In the genomic region with DNA sequence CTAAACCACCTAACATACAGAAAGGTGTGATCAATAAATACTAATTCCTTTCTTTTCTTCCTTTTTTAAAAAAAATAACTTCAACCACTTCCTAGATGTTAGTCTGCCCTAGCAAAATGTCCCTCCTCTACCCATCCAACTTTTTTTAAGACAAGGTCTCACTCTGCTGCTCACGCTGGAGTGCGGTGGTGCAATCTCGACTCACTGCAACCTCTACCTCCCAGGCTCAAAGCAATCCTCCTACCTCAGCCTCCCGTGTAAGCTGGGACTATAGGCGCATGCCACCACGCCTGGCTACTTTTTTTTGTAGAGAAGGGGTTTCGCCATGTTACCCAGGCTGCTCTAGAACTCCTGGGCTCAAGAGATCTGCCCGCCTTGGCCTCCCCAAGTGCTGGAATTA, we compare ENCODE assay signal across 1 cellular context.
TF ChIP-seq lines count a peak whose summit lies in the region.

No MANE protein-coding gene starts in this region.

TF ChIP-seq in K562, 482 proteins besides CTCF, POLR2A, EP300 and RAD21 (continued from another document):
- TF ChIP-seq, protein P1, sequence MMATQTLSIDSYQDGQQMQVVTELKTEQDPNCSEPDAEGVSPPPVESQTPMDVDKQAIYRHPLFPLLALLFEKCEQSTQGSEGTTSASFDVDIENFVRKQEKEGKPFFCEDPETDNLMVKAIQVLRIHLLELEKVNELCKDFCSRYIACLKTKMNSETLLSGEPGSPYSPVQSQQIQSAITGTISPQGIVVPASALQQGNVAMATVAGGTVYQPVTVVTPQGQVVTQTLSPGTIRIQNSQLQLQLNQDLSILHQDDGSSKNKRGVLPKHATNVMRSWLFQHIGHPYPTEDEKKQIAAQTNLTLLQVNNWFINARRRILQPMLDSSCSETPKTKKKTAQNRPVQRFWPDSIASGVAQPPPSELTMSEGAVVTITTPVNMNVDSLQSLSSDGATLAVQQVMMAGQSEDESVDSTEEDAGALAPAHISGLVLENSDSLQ (IDR thresholded peaks at IDR 0.05): no peak
- TF ChIP-seq FOXP4 (CRISPR knock-in tag; IDR thresholded peaks at IDR 0.05; ENCODE audit: borderline replicate concordance): no peak
- no peak for TF ChIP-seq PHF20 (IDR thresholded peaks at IDR 0.05; ENCODE audit: partially characterized antibody)
- no peak for TF ChIP-seq TCF15 (CRISPR knock-in tag; IDR thresholded peaks at IDR 0.05)
- TF ChIP-seq TFAP4 (CRISPR knock-in tag; IDR thresholded peaks at IDR 0.05; ENCODE audit: borderline replicate concordance): no peak
- TF ChIP-seq KLF6 (CRISPR knock-in tag; IDR thresholded peaks at IDR 0.05; ENCODE audit: borderline replicate concordance): no peak
- no peak for TF ChIP-seq ATF2 (CRISPR knock-in tag; IDR thresholded peaks at IDR 0.05)
- no peak for TF ChIP-seq ZKSCAN8 (CRISPR knock-in tag; IDR thresholded peaks at IDR 0.05)
- TF ChIP-seq ZNF174 (CRISPR knock-in tag; IDR thresholded peaks at IDR 0.05): no peak
- TF ChIP-seq SMARCA5 (IDR thresholded peaks at IDR 0.05): 0 out of 2 replicates have a peak, but pooled peaks have one; percentile 26
- TF ChIP-seq ELK1 (CRISPR knock-in tag; IDR thresholded peaks at IDR 0.05): no peak
- TF ChIP-seq BCL6 (CRISPR knock-in tag; IDR thresholded peaks at IDR 0.05): no peak
- no peak for TF ChIP-seq LEF1 (IDR thresholded peaks at IDR 0.05)
- TF ChIP-seq, protein P2, sequence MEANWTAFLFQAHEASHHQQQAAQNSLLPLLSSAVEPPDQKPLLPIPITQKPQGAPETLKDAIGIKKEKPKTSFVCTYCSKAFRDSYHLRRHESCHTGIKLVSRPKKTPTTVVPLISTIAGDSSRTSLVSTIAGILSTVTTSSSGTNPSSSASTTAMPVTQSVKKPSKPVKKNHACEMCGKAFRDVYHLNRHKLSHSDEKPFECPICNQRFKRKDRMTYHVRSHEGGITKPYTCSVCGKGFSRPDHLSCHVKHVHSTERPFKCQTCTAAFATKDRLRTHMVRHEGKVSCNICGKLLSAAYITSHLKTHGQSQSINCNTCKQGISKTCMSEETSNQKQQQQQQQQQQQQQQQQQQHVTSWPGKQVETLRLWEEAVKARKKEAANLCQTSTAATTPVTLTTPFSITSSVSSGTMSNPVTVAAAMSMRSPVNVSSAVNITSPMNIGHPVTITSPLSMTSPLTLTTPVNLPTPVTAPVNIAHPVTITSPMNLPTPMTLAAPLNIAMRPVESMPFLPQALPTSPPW (CRISPR knock-in tag; IDR thresholded peaks at IDR 0.05): 0 out of 2 replicates have a peak, but pooled peaks have one; percentile 12
